ENCODE assay signal across 16 cellular contexts in genomic region chr1:170367615-170368014, GRCh38.
A peak's percentile ranks its signal among the peaks of the same experiment; 100 is the strongest.
DNase-seq lines count a peak whose midpoint lies in the region; ATAC-seq and TF ChIP-seq lines count a peak whose summit lies in the region.
"Had no signal": no experiment of that assay in that cellular context is flagged by ENCODE, and none has a peak within 500 bp of the region (broad histone marks: within the 10 kb centered on the region; RNA-seq: fewer than 3 reads in every experiment).

No MANE protein-coding gene starts in this region.

- H3K27ac Mint-ChIP-seq in stimulated activated effector memory CD8-positive, alpha-beta T cell treated with anti-CD3 and anti-CD28 coated beads, Interleukin-12 subunit alpha, Interleukin-12 subunit beta, amount 100 ng/mL, for 72 hours: no peak overlapping the region
- H3K27ac Mint-ChIP-seq: CD4-positive, alpha-beta memory T cell; H9 had no signal

- H3K27me3 ChIP-seq in OCI-LY3 (ENCODE audit: low read depth, low read length): no peaks in the 10 kb centered on the region
- H3K27me3 ChIP-seq in mesenchymal stem cell (ENCODE audit: control insufficient read depth in 1 of 2, insufficient read depth in 1 of 2, low read length in 2 of 2): no peaks in the 10 kb centered on the region
- H3K27me3 ChIP-seq: BLaER1 had no signal

- no peaks in the 10 kb centered on the region for H3K4me1 Mint-ChIP-seq in stimulated activated effector memory CD8-positive, alpha-beta T cell treated with anti-CD3 and anti-CD28 coated beads, Interleukin-12 subunit alpha, Interleukin-12 subunit beta, amount 100 ng/mL, for 72 hours
- H3K4me1 Mint-ChIP-seq: CD14-positive monocyte; CD4-positive, alpha-beta memory T cell; H9 had no signal

- no peak overlapping the region for H3K9ac ChIP-seq in OCI-LY3 (ENCODE audit: low read length)
- no peak overlapping the region for H3K9ac ChIP-seq in mesenchymal stem cell (ENCODE audit: low read length)
- H3K9ac ChIP-seq: BLaER1 had no signal

- TF ChIP-seq CTCF in OCI-LY3 (IDR thresholded peaks at IDR 0.05; ENCODE audit: low read depth, low read length): no peak

- H3K27ac ChIP-seq in OCI-LY3 (ENCODE audit: low read length) (no peak overlapping the region), mesenchymal stem cell (ENCODE audit: low read length, poor library complexity, severe bottlenecking) (no peak overlapping the region)
- H3K27ac ChIP-seq: BLaER1 had no signal

- DNase-seq in ELF-1 (ENCODE audit: low read depth, low spot score): peak; percentile 13
- DNase-seq in mesenchymal stem cell: no peak
- DNase-seq in stimulated activated effector memory CD8-positive, alpha-beta T cell treated with anti-CD3 and anti-CD28 coated beads, Interleukin-12 subunit alpha, Interleukin-12 subunit beta, amount 100 ng/mL, for 72 hours (ENCODE audit: low spot score in 2 of 2): no peak
- no peak for DNase-seq in anterior cingulate cortex (lab: John Stamatoyannopoulos, UW)
- no peak for DNase-seq in LoVo (ENCODE audit: low spot score)
- DNase-seq in NCI-H1417 (lab: John Stamatoyannopoulos, UW): no peak
- DNase-seq: 8988T; CD4-positive, alpha-beta memory T cell; DMS153; DMS79; GOT3; H9 had no signal

- no peak overlapping the region for H2BK120ac ChIP-seq in mesenchymal stem cell (ENCODE audit: low read depth, low read length)

- no peaks in the 10 kb centered on the region for H3K4me1 ChIP-seq in OCI-LY3 (ENCODE audit: low read length)
- no peaks in the 10 kb centered on the region for H3K4me1 ChIP-seq in mesenchymal stem cell (ENCODE audit: control insufficient read depth, insufficient read depth, low read depth, low read length)
- H3K4me1 ChIP-seq: BLaER1 had no signal

- no peaks in the 10 kb centered on the region for H3K36me3 ChIP-seq in OCI-LY3 (replicated peaks; ENCODE audit: low read depth, low read length)
- H3K36me3 ChIP-seq in mesenchymal stem cell (ENCODE audit: control insufficient read depth in 1 of 2, insufficient read depth in 2 of 2, low read depth in 1 of 2, low read length in 2 of 2): no peaks in the 10 kb centered on the region
- H3K36me3 ChIP-seq: BLaER1 had no signal

- H3K36me3 Mint-ChIP-seq in stimulated activated effector memory CD8-positive, alpha-beta T cell treated with anti-CD3 and anti-CD28 coated beads, Interleukin-12 subunit alpha, Interleukin-12 subunit beta, amount 100 ng/mL, for 72 hours: no peaks in the 10 kb centered on the region
- H3K36me3 Mint-ChIP-seq: CD14-positive monocyte; CD4-positive, alpha-beta memory T cell had no signal

- H3K4me3 Mint-ChIP-seq in stimulated activated effector memory CD8-positive, alpha-beta T cell treated with anti-CD3 and anti-CD28 coated beads, Interleukin-12 subunit alpha, Interleukin-12 subunit beta, amount 100 ng/mL, for 72 hours: no peak overlapping the region
- H3K4me3 Mint-ChIP-seq: CD14-positive monocyte; CD4-positive, alpha-beta memory T cell; H9 had no signal

- H3K4me3 ChIP-seq in OCI-LY3 (ENCODE audit: low read length): no peak overlapping the region
- H3K4me3 ChIP-seq in mesenchymal stem cell (ENCODE audit: insufficient read depth in 1 of 2, low read depth in 1 of 2, low read length in 2 of 2): no peak overlapping the region
- H3K4me3 ChIP-seq: BLaER1 had no signal

- peak overlapping the region in 1 of 2 experiments; percentile 12 for H3K18ac ChIP-seq in mesenchymal stem cell (ENCODE audit: low read depth in 1 of 2, low read length in 2 of 2)

- H2AK5ac ChIP-seq in mesenchymal stem cell (ENCODE audit: low read length, severe bottlenecking): no peak overlapping the region

- H3K79me2 ChIP-seq in OCI-LY3 (ENCODE audit: low read length): no peaks in the 10 kb centered on the region

- H2BK12ac ChIP-seq in mesenchymal stem cell (ENCODE audit: low read length in 2 of 2): peak overlapping the region in 1 of 2 experiments; percentile 67

- H2AFZ ChIP-seq in OCI-LY3 (ENCODE audit: low read depth, low read length) (0 out of 2 replicates have a peak overlapping the region, but pooled peaks have one; percentile 29), mesenchymal stem cell (ENCODE audit: low read depth, low read length) (no peak overlapping the region)

- H3K4me2 ChIP-seq in OCI-LY3 (ENCODE audit: low read length) (no peak overlapping the region), mesenchymal stem cell (ENCODE audit: low read length, poor library complexity, severe bottlenecking) (no peak overlapping the region)
- H3K4me2 ChIP-seq: BLaER1 had no signal

- no peaks in the 10 kb centered on the region for H3K79me1 ChIP-seq in mesenchymal stem cell (replicated peaks; ENCODE audit: low read length, poor library complexity, severe bottlenecking)

- H2BK5ac ChIP-seq in mesenchymal stem cell (ENCODE audit: low read depth, low read length, poor library complexity, severe bottlenecking): no peak overlapping the region

- H3K9me3 ChIP-seq in OCI-LY3 (ENCODE audit: insufficient read depth, low read length) (no peaks in the 10 kb centered on the region), mesenchymal stem cell (ENCODE audit: control insufficient read depth, low read length) (peaks cover 42% of the 10 kb centered on the region)
- H3K9me3 ChIP-seq: BLaER1 had no signal

- no peak overlapping the region for H3K4ac ChIP-seq in mesenchymal stem cell (ENCODE audit: low read depth in 1 of 2, low read length in 2 of 2)

- no peak overlapping the region for H3K23ac ChIP-seq in mesenchymal stem cell (ENCODE audit: low read length in 2 of 2)

- ATAC-seq in stimulated activated effector memory CD8-positive, alpha-beta T cell treated with anti-CD3 and anti-CD28 coated beads, Interleukin-12 subunit alpha, Interleukin-12 subunit beta, amount 100 ng/mL, for 72 hours: peak; percentile 42
- ATAC-seq in GM18870 (IDR thresholded peaks at IDR 0.05; ENCODE audit: unreplicated experiment): no peak

- no peak overlapping the region for H2BK15ac ChIP-seq in mesenchymal stem cell (ENCODE audit: low read depth, poor library complexity, severe bottlenecking)

- peaks cover 11% of the 10 kb centered on the region for H3K9me3 Mint-ChIP-seq in stimulated activated effector memory CD8-positive, alpha-beta T cell treated with anti-CD3 and anti-CD28 coated beads, Interleukin-12 subunit alpha, Interleukin-12 subunit beta, amount 100 ng/mL, for 72 hours
- H3K9me3 Mint-ChIP-seq: H9 had no signal

- peak overlapping the region; percentile 64 for H4K8ac ChIP-seq in mesenchymal stem cell (ENCODE audit: low read length)

- H3K14ac ChIP-seq in mesenchymal stem cell (ENCODE audit: low read length in 2 of 2): no peak overlapping the region

- WGBS in mesenchymal stem cell: 97% methylated on average over 3 of the region's 3 CpGs

- H4K20me1 ChIP-seq in OCI-LY3 (ENCODE audit: insufficient read depth, low read length): no peaks in the 10 kb centered on the region
- H4K20me1 ChIP-seq: BLaER1 had no signal

- peak overlapping the region; percentile 39 for H4K91ac ChIP-seq in mesenchymal stem cell (ENCODE audit: low read length)
